ENCODE assay signal across 24 cellular contexts in genomic region chr1:65832296-65832695, GRCh38. TPM values are rescaled to one million over a fixed set of nuclear protein-coding genes. Genes with fewer than 3 reads are reported as not detected.
A peak's percentile ranks its signal among the peaks of the same experiment; 100 is the strongest.
DNase-seq lines count a peak whose midpoint lies in the region; ATAC-seq lines count a peak whose summit lies in the region.
"Had no signal": no experiment of that assay in that cellular context is flagged by ENCODE, and none has a peak within 500 bp of the region (broad histone marks: within the 10 kb centered on the region; RNA-seq: fewer than 3 reads in every experiment).

No MANE protein-coding gene starts in this region.

- intact Hi-C loops in left colon (cut with DNase I, micrococcal nuclease): no loop called here

- DNase-seq in AG08395 (ENCODE audit: low spot score): peak; percentile 49
- DNase-seq in HCEC 1CT: peak; percentile 77
- DNase-seq in amniotic stem cell (lab: John Stamatoyannopoulos, UW): peak; percentile 42
- DNase-seq in glomerular visceral epithelial cell (ENCODE audit: extremely low spot score): peak; percentile 38
- no peak for DNase-seq in NCI-H1930 (lab: John Stamatoyannopoulos, UW)
- no peak for DNase-seq in left colon
- DNase-seq in NCI-H146 treated with DMSO at 0.1 percent for 48 hours (lab: John Stamatoyannopoulos, UW; ENCODE audit: unreplicated experiment): no peak
- DNase-seq: activated CD8-positive, alpha-beta T cell treated with anti-CD3 and anti-CD28 coated beads for 36 hours; activated naive CD4-positive, alpha-beta T cell treated with Interleukin-2 at 50 U/mL for 16 hours; activated T-cell treated with anti-CD3 and anti-CD28 coated beads, Interleukin-2, amount 50 U/mL, for 1 hour; amygdala; gastrocnemius medialis; H7; islet precursor cell; lower lobe of right lung; NCI-H1092; NCI-H2081 treated with DMSO at 0.1 percent for 48 hours; NCI-H446 treated with DMSO at 0.1 percent for 48 hours; SHP77; stimulated activated CD4-positive, alpha-beta T cell treated with anti-CD3 and anti-CD28 coated beads, Interleukin-2, amount 100 ng/mL, for 48 hours; stimulated activated naive B cell treated with anti-CD40 and anti-IgM and Interleukin-4, amounts not matched to agents 10 μg/mL and 1 μg/mL and 100 μg/mL, for 72 hours had no signal

- ATAC-seq in HG03039 (IDR thresholded peaks at IDR 0.05; ENCODE audit: unreplicated experiment) (no peak), left colon (no peak)
- ATAC-seq: activated CD4-positive, CD25-positive, alpha-beta regulatory T cell treated with anti-CD3 and anti-CD28 coated beads, Interleukin-2, amount 50 U/mL, for 24 hours; activated CD8-positive, alpha-beta T cell treated with anti-CD3 and anti-CD28 coated beads for 36 hours; gastrocnemius medialis; lower lobe of right lung; stimulated activated naive B cell treated with anti-CD40 and anti-IgM and Interleukin-4, amounts not matched to agents 10 μg/mL and 1 μg/mL and 100 μg/mL, for 72 hours had no signal

RNA-seq across cellular contexts. Expression of gene PDE4B, which starts 39.6 kb away (rescaled TPM):
- 1 to 10 TPM; 4.2 to 4.4 TPM for total RNA-seq in left colon
- total RNA-seq: A172 had no signal

Comparison
In these comparisons a context has a peak if more than half of its experiments do, and no peak if none do; other contexts are left out.
1. DNase-seq: peak in AG08395 (single experiment), HCEC 1CT (single experiment), amniotic stem cell (single experiment) and glomerular visceral epithelial cell (single experiment); none in NCI-H1930 (0 of 2), left colon (0 of 2) and NCI-H146 treated with DMSO at 0.1 percent for 48 hours (single experiment).